ENCODE assay signal across 9 cellular contexts in genomic region chr22:17370766-17371181, GRCh38. TPM values are rescaled to one million over a fixed set of nuclear protein-coding genes. Genes with fewer than 3 reads are reported as not detected.
DNase-seq lines count a peak whose midpoint lies in the region; ATAC-seq and TF ChIP-seq lines count a peak whose summit lies in the region.
"Had no signal": no experiment of that assay in that cellular context is flagged by ENCODE, and none has a peak within 500 bp of the region (broad histone marks: within the 10 kb centered on the region; RNA-seq: fewer than 3 reads in every experiment).

No MANE protein-coding gene starts in this region.

- H3K27ac ChIP-seq in HEK293 (ENCODE audit: extremely low read depth, low read depth, low read length): peak overlapping the region; percentile 90; the same call in 1 of the 2 replicates
- peak overlapping the region; percentile 45 for H3K27ac ChIP-seq in iPS-20b (ENCODE audit: low read length)

- peak overlapping the region; percentile 20 for H3K4me2 ChIP-seq in skeletal muscle satellite cell (ENCODE audit: low read length)

- peaks cover 29% of the 10 kb centered on the region for H3K4me1 Mint-ChIP-seq in activated T-helper 1 cell treated with anti-CD3 and anti-CD28 coated beads, Interleukin-12 subunit alpha, Interleukin-12 subunit beta, Interleukin-2, Interleukin-4 antibody, amounts not matched to agents 30 ng/mL and 10 ng/mL and 1 ng/mL, durations not matched to agents 14 hours and 24 hours and 36 hours (ENCODE audit: low read depth)

- intact Hi-C loops in activated T-helper 1 cell treated with anti-CD3 and anti-CD28 coated beads, Interleukin-12 subunit alpha, Interleukin-12 subunit beta, Interleukin-2, Interleukin-4 antibody, amounts not matched to agents 30 ng/mL and 10 ng/mL and 1 ng/mL, durations not matched to agents 14 hours and 24 hours and 36 hours (cut with micrococcal nuclease): loop anchor here (10.0 kb wide), 1 partner anchor 256 kb away; no protein-coding TSS in a partner anchor
- intact Hi-C loops in mucosa of descending colon (cut with DNase I, micrococcal nuclease): no loop called here

- H3K4me3 ChIP-seq in HEK293 (ENCODE audit: low read depth, low read length) (peak overlapping the region; percentile 92), iPS-20b (ENCODE audit: low read length) (peak overlapping the region; percentile 90), skeletal muscle satellite cell (ENCODE audit: low read length) (no peak overlapping the region), mucosa of descending colon (no peak overlapping the region)

- peak overlapping the region; percentile 87 for H3K9ac ChIP-seq in iPS-20b (ENCODE audit: low read depth, low read length)
- no peak overlapping the region for H3K9ac ChIP-seq in skeletal muscle satellite cell (ENCODE audit: low read depth, low read length)

- POLR2A ChIA-PET in HEK293 (lab: Yijun Ruan, JAX): interaction anchor here (1.2 to 4.6 kb wide), 4 partner anchors 9 to 199 kb away, joined by 3 to 25 read pairs (median 10); no protein-coding TSS in a partner anchor

- H3K27me3 Mint-ChIP-seq in activated T-helper 1 cell treated with anti-CD3 and anti-CD28 coated beads, Interleukin-12 subunit alpha, Interleukin-12 subunit beta, Interleukin-2, Interleukin-4 antibody, amounts not matched to agents 30 ng/mL and 10 ng/mL and 1 ng/mL, durations not matched to agents 14 hours and 24 hours and 36 hours (ENCODE audit: insufficient read depth): peaks cover 72% of the 10 kb centered on the region

- no peaks in the 10 kb centered on the region for H3K9me3 ChIP-seq in HEK293 (ENCODE audit: control insufficient read depth, insufficient read depth, low read depth, low read length)
- H3K9me3 ChIP-seq in iPS-20b (ENCODE audit: insufficient read depth, low read depth, low read length): no peaks in the 10 kb centered on the region
- no peaks in the 10 kb centered on the region for H3K9me3 ChIP-seq in skeletal muscle satellite cell (replicated peaks; ENCODE audit: low read length)
- H3K9me3 ChIP-seq in mucosa of descending colon: no peaks in the 10 kb centered on the region

- H3K27ac Mint-ChIP-seq in activated T-helper 1 cell treated with anti-CD3 and anti-CD28 coated beads, Interleukin-12 subunit alpha, Interleukin-12 subunit beta, Interleukin-2, Interleukin-4 antibody, amounts not matched to agents 30 ng/mL and 10 ng/mL and 1 ng/mL, durations not matched to agents 14 hours and 24 hours and 36 hours: peak overlapping the region; percentile 6

- H3K9me3 Mint-ChIP-seq in activated T-helper 1 cell treated with anti-CD3 and anti-CD28 coated beads, Interleukin-12 subunit alpha, Interleukin-12 subunit beta, Interleukin-2, Interleukin-4 antibody, amounts not matched to agents 30 ng/mL and 10 ng/mL and 1 ng/mL, durations not matched to agents 14 hours and 24 hours and 36 hours: no peaks in the 10 kb centered on the region

- TF ChIP-seq CTCF in HEK293 (tag by site-specific recombination; IDR thresholded peaks at IDR 0.05): no peak
- TF ChIP-seq CTCF in mucosa of descending colon (IDR thresholded peaks at IDR 0.05): no peak

- peaks cover 5% of the 10 kb centered on the region for H3K36me3 Mint-ChIP-seq in activated T-helper 1 cell treated with anti-CD3 and anti-CD28 coated beads, Interleukin-12 subunit alpha, Interleukin-12 subunit beta, Interleukin-2, Interleukin-4 antibody, amounts not matched to agents 30 ng/mL and 10 ng/mL and 1 ng/mL, durations not matched to agents 14 hours and 24 hours and 36 hours (ENCODE audit: low read depth)

- no peaks in the 10 kb centered on the region for H3K27me3 ChIP-seq in iPS-20b (ENCODE audit: insufficient read depth, low read length)
- H3K27me3 ChIP-seq in skeletal muscle satellite cell (ENCODE audit: control insufficient read depth, insufficient read depth, low read length): peaks cover 57% of the 10 kb centered on the region

- H3K4me1 ChIP-seq in HEK293 (ENCODE audit: control insufficient read depth, insufficient read depth, low read length) (peaks cover 3% of the 10 kb centered on the region), iPS-20b (ENCODE audit: insufficient read depth, low read length) (peaks cover 33% of the 10 kb centered on the region), skeletal muscle satellite cell (ENCODE audit: control insufficient read depth, insufficient read depth, low read length) (no peaks in the 10 kb centered on the region), mucosa of descending colon (ENCODE audit: low read depth) (peaks cover 5% of the 10 kb centered on the region)

- CTCF ChIA-PET in HEK293 (lab: Yijun Ruan, JAX): interaction anchor here (0.6 to 2.6 kb wide), 6 partner anchors 18 to 199 kb away, joined by 3 to 16 read pairs (median 5); no protein-coding TSS in a partner anchor

- H3K4me3 Mint-ChIP-seq in activated T-helper 1 cell treated with anti-CD3 and anti-CD28 coated beads, Interleukin-12 subunit alpha, Interleukin-12 subunit beta, Interleukin-2, Interleukin-4 antibody, amounts not matched to agents 30 ng/mL and 10 ng/mL and 1 ng/mL, durations not matched to agents 14 hours and 24 hours and 36 hours: peak overlapping the region; percentile 57

- DNase-seq in activated T-helper 1 cell treated with anti-CD3 and anti-CD28 coated beads, Interleukin-12 subunit alpha, Interleukin-12 subunit beta, Interleukin-2, Interleukin-4 antibody, amounts not matched to agents 30 ng/mL and 10 ng/mL and 1 ng/mL, durations not matched to agents 14 hours and 24 hours and 36 hours (ENCODE audit: low spot score): no peak
- no peak for DNase-seq in DMS153 (lab: John Stamatoyannopoulos, UW)
- DNase-seq in LoVo (ENCODE audit: low spot score): no peak
- DNase-seq in mucosa of descending colon: no peak
- no peak for DNase-seq in HK-2 (ENCODE audit: unreplicated experiment)
- DNase-seq: NK-92 treated with Interleukin-12 subunit alpha and Interleukin-12 subunit beta, amount 100 ng/mL, for 24 hours had no signal

- H3K36me3 ChIP-seq in HEK293 (ENCODE audit: control insufficient read depth in 2 of 2, insufficient read depth in 1 of 2, low read length in 2 of 2): no peaks in the 10 kb centered on the region
- 0 out of 2 replicates have a peak, but pooled peaks cover 3% of the 10 kb centered on the region for H3K36me3 ChIP-seq in iPS-20b (ENCODE audit: insufficient read depth, low read depth, low read length)
- H3K36me3 ChIP-seq in skeletal muscle satellite cell (ENCODE audit: insufficient read depth, low read length): no peaks in the 10 kb centered on the region
- H3K36me3 ChIP-seq in mucosa of descending colon (ENCODE audit: low read depth): no peaks in the 10 kb centered on the region

- no peak for ATAC-seq in mucosa of descending colon

TF ChIP-seq in HEK293, 187 proteins besides CTCF, POLR2A, EP300 and RAD21:
- TF ChIP-seq ZBTB17 (tag by site-specific recombination; IDR thresholded peaks at IDR 0.05) (peak; percentile 76), ZNF488 (tag by site-specific recombination; IDR thresholded peaks at IDR 0.05) (no peak), ZNF501 (tag by site-specific recombination; IDR thresholded peaks at IDR 0.05) (no peak), ZBTB20 (tag by site-specific recombination; IDR thresholded peaks at IDR 0.05) (peak; percentile 13; the same call in 1 of the 2 replicates), ZNF341 (tag by site-specific recombination; IDR thresholded peaks at IDR 0.05; ENCODE audit: low read depth) (peak; percentile 66), ZIC2 (tag by site-specific recombination; IDR thresholded peaks at IDR 0.05) (0 out of 2 replicates have a peak, but pooled peaks have one; percentile 3), ZNF133 (tag by site-specific recombination; IDR thresholded peaks at IDR 0.05) (no peak), BCL11A (tag by site-specific recombination; IDR thresholded peaks at IDR 0.05; ENCODE audit: low read depth) (peak; percentile 88; the same call in 1 of the 2 replicates), BCL11B (tag by site-specific recombination; IDR thresholded peaks at IDR 0.05; ENCODE audit: low read depth) (peak; percentile 10; the same call in 1 of the 2 replicates), ZNF335 (tag by site-specific recombination; conservative IDR thresholded peaks at IDR 0.05) (peak; percentile 93), ZBTB8A (tag by site-specific recombination; IDR thresholded peaks at IDR 0.05) (peak; percentile 7; the same call in 1 of the 2 replicates)

RNA-seq across cellular contexts. Expression of gene CECR2, which starts 1.5 kb away (rescaled TPM):
- 0.05 and 0.18 TPM in 2 replicates for total RNA-seq in activated T-helper 1 cell treated with anti-CD3 and anti-CD28 coated beads, Interleukin-12 subunit alpha, Interleukin-12 subunit beta, Interleukin-2, Interleukin-4 antibody, amounts not matched to agents 30 ng/mL and 10 ng/mL and 1 ng/mL, durations not matched to agents 14 hours and 24 hours and 36 hours
- under 0.01 and 0.22 TPM in 2 replicates for total RNA-seq in skeletal muscle satellite cell (2012; rRNA removed)
- total RNA-seq in mucosa of descending colon: 1 to 10 TPM in 1 of 3 donors, under 1 TPM in 2; 0.27 to 1.4 (median 0.29) TPM

Comparison
In these comparisons a context has a peak if more than half of its experiments do, and no peak if none do; other contexts are left out.
1. H3K4me3 ChIP-seq: peak in HEK293 (single experiment) and iPS-20b (single experiment); none in skeletal muscle satellite cell (single experiment) and mucosa of descending colon (single experiment).